Comparison of ENCODE assay signal across 27 cellular contexts in the genomic region with DNA sequence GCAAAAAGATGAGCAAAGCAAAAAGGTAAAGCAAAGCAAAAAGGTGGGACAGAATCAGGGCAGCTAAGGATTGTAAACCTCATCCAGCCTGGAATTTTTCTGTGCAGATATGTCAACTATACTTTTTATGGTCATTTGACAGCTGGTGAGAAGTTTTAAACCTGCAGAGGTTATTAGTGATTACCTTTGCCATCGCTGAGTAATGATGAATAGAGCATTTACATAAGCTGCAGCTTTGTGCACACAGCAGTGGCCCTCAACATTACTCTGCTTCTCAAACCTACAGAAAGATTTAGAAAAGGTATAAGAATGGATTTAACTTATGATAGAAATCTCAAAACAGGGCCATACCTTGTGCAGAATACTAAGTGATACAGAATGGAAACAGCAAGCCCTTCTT. TPM values are rescaled to one million over a fixed set of nuclear protein-coding genes. Genes with fewer than 3 reads are reported as not detected.
DNase-seq lines count a peak whose midpoint lies in the region; ATAC-seq, FAIRE-seq and TF ChIP-seq lines count a peak whose summit lies in the region.
"Had no signal": no experiment of that assay in that cellular context is flagged by ENCODE, and none has a peak within 500 bp of the region (broad histone marks: within the 10 kb centered on the region; RNA-seq: fewer than 3 reads in every experiment).

No MANE protein-coding gene starts in this region.

- no peaks in the 10 kb centered on the region for H4K20me1 ChIP-seq in keratinocyte (ENCODE audit: control insufficient read depth, extremely low read depth, insufficient read depth, low read length)
- H4K20me1 ChIP-seq: BLaER1 treated with 17β-estradiol and CSF1 and Interleukin-3, amounts not matched to agents 10 nM and 100 nM had no signal

- H3K4me1 ChIP-seq in keratinocyte (ENCODE audit: control insufficient read depth, extremely low read depth, insufficient read depth, low read length): peaks cover 31% of the 10 kb centered on the region
- H3K4me1 ChIP-seq: BLaER1 treated with 17β-estradiol and CSF1 and Interleukin-3, amounts not matched to agents 10 nM and 100 nM; HAP-1 had no signal

- FAIRE-seq in bronchial epithelial cell (lab: Jason Lieb, UNC): no peak
- no peak for FAIRE-seq in keratinocyte (lab: Jason Lieb, UNC)
- FAIRE-seq: A549, D721Med, GM12878, GM18507, H54 had no signal

- TF ChIP-seq CTCF in bronchial epithelial cell (IDR thresholded peaks at IDR 0.05; ENCODE audit: insufficient read depth, low read length, severe bottlenecking) (no peak), keratinocyte (optimal IDR thresholded peaks at IDR 0.05 in 1 of 3, IDR thresholded peaks at IDR 0.05 in 1 of 3, conservative IDR thresholded peaks at IDR 0.05 in 1 of 3; ENCODE audit: extremely low read depth in 1 of 3, insufficient read depth in 2 of 3, low read length in 3 of 3) (no peak)

- H3K9ac ChIP-seq in keratinocyte (ENCODE audit: control insufficient read depth, extremely low read depth, insufficient read depth, low read length): no peak overlapping the region
- H3K9ac ChIP-seq: BLaER1 treated with 17β-estradiol and CSF1 and Interleukin-3, amounts not matched to agents 10 nM and 100 nM had no signal

- dilution Hi-C loops in keratinocyte (cut with MboI; ENCODE audit: extremely low pct_ligation_motif_present, low sequenced_read_pairs): no loop called here

- no peaks in the 10 kb centered on the region for H3K36me3 Mint-ChIP-seq in stimulated activated naive CD8-positive, alpha-beta T cell treated with anti-CD3 and anti-CD28 coated beads, Interleukin-15, Interleukin-2, amounts not matched to agents 100 ng/mL and 50 ng/mL, for 24 hours (ENCODE audit: low read depth)
- H3K36me3 Mint-ChIP-seq in naive thymus-derived CD8-positive, alpha-beta T cell: no peaks in the 10 kb centered on the region
- H3K36me3 Mint-ChIP-seq: CD14-positive monocyte; CD8-positive, alpha-beta memory T cell had no signal

- H3K79me2 ChIP-seq in keratinocyte (ENCODE audit: control insufficient read depth, insufficient read depth, low read length): no peaks in the 10 kb centered on the region

- no peak overlapping the region for H2AFZ ChIP-seq in keratinocyte (ENCODE audit: control insufficient read depth, low read length)

- H3K36me3 ChIP-seq in bronchial epithelial cell (ENCODE audit: control insufficient read depth, insufficient read depth, low read length): no peaks in the 10 kb centered on the region
- no peaks in the 10 kb centered on the region for H3K36me3 ChIP-seq in keratinocyte (ENCODE audit: control insufficient read depth in 2 of 2, extremely low read depth in 1 of 2, insufficient read depth in 2 of 2, low read length in 2 of 2)
- H3K36me3 ChIP-seq: BE2C; BLaER1 treated with 17β-estradiol and CSF1 and Interleukin-3, amounts not matched to agents 10 nM and 100 nM; HAP-1 had no signal

- peaks cover 7% of the 10 kb centered on the region for H3K4me1 Mint-ChIP-seq in stimulated activated naive CD8-positive, alpha-beta T cell treated with anti-CD3 and anti-CD28 coated beads, Interleukin-15, Interleukin-2, amounts not matched to agents 100 ng/mL and 50 ng/mL, for 24 hours (ENCODE audit: low read depth)
- no peaks in the 10 kb centered on the region for H3K4me1 Mint-ChIP-seq in naive thymus-derived CD8-positive, alpha-beta T cell
- H3K4me1 Mint-ChIP-seq: CD14-positive monocyte; CD8-positive, alpha-beta memory T cell had no signal

- no peak overlapping the region for H3K4me3 ChIP-seq in bronchial epithelial cell (ENCODE audit: low read depth, low read length)
- H3K4me3 ChIP-seq in keratinocyte (ENCODE audit: control insufficient read depth in 2 of 3, extremely low read depth in 1 of 3, insufficient read depth in 2 of 3, low read depth in 1 of 3, low read length in 3 of 3): no peak overlapping the region
- H3K4me3 ChIP-seq: A549; BLaER1 treated with 17β-estradiol and CSF1 and Interleukin-3, amounts not matched to agents 10 nM and 100 nM; GM12878; HAP-1 had no signal

- H3K9me3 Mint-ChIP-seq in stimulated activated naive CD8-positive, alpha-beta T cell treated with anti-CD3 and anti-CD28 coated beads, Interleukin-15, Interleukin-2, amounts not matched to agents 100 ng/mL and 50 ng/mL, for 24 hours: no peaks in the 10 kb centered on the region
- no peaks in the 10 kb centered on the region for H3K9me3 Mint-ChIP-seq in naive thymus-derived CD8-positive, alpha-beta T cell
- H3K9me3 Mint-ChIP-seq: CD14-positive monocyte; CD4-positive, alpha-beta T cell; CD8-positive, alpha-beta memory T cell; HFFc6 had no signal

- H3K27ac Mint-ChIP-seq in stimulated activated naive CD8-positive, alpha-beta T cell treated with anti-CD3 and anti-CD28 coated beads, Interleukin-15, Interleukin-2, amounts not matched to agents 100 ng/mL and 50 ng/mL, for 24 hours: peak overlapping the region; percentile 77
- H3K27ac Mint-ChIP-seq in naive thymus-derived CD8-positive, alpha-beta T cell: no peak overlapping the region
- H3K27ac Mint-ChIP-seq: CD14-positive monocyte; CD4-positive, alpha-beta T cell; CD8-positive, alpha-beta memory T cell; HFFc6 had no signal

- no peak for DNase-seq in stimulated activated naive CD8-positive, alpha-beta T cell treated with anti-CD3 and anti-CD28 coated beads, Interleukin-15, Interleukin-2, amounts not matched to agents 100 U/mL and 50 U/mL, for 24 hours
- DNase-seq in bronchial epithelial cell (ENCODE audit: low read depth) (peak; percentile 31), keratinocyte (ENCODE audit: low read depth, low spot score) (no peak)
- DNase-seq in naive thymus-derived CD8-positive, alpha-beta T cell: no peak
- DNase-seq: 8988T; ACHN; AML-193; BE2C; CD4-positive, alpha-beta T cell; CD8-positive, alpha-beta memory T cell; DMS 273 treated with DMSO at 0.1 percent for 48 hours; DMS79; EL; GDM1; GOT3; HFFc6 had no signal

- POLR2A ChIA-PET in naive thymus-derived CD8-positive, alpha-beta T cell (lab: Charles Lee): no interaction called here

- peaks cover 5% of the 10 kb centered on the region for H3K27me3 Mint-ChIP-seq in stimulated activated naive CD8-positive, alpha-beta T cell treated with anti-CD3 and anti-CD28 coated beads, Interleukin-15, Interleukin-2, amounts not matched to agents 100 ng/mL and 50 ng/mL, for 24 hours
- peaks cover 0 to 10% (median 3%) of the 10 kb centered on the region in 5 donors for H3K27me3 Mint-ChIP-seq in naive thymus-derived CD8-positive, alpha-beta T cell
- H3K27me3 Mint-ChIP-seq: CD4-positive, alpha-beta T cell had no signal

- H3K27me3 ChIP-seq in bronchial epithelial cell (ENCODE audit: control insufficient read depth, insufficient read depth, low read length) (no peaks in the 10 kb centered on the region), keratinocyte (ENCODE audit: control insufficient read depth, extremely low read depth, insufficient read depth, low read length) (no peaks in the 10 kb centered on the region)
- H3K27me3 ChIP-seq: BE2C; BLaER1 treated with 17β-estradiol and CSF1 and Interleukin-3, amounts not matched to agents 10 nM and 100 nM had no signal

- no peak overlapping the region for H3K4me3 Mint-ChIP-seq in stimulated activated naive CD8-positive, alpha-beta T cell treated with anti-CD3 and anti-CD28 coated beads, Interleukin-15, Interleukin-2, amounts not matched to agents 100 ng/mL and 50 ng/mL, for 24 hours
- H3K4me3 Mint-ChIP-seq in naive thymus-derived CD8-positive, alpha-beta T cell: no peak overlapping the region
- H3K4me3 Mint-ChIP-seq: CD14-positive monocyte; CD4-positive, alpha-beta T cell; CD8-positive, alpha-beta memory T cell; HFFc6 had no signal

- no peaks in the 10 kb centered on the region for H3K9me1 ChIP-seq in keratinocyte (ENCODE audit: control insufficient read depth, extremely low read depth, insufficient read depth, low read length)

- H3K9me3 ChIP-seq in keratinocyte (ENCODE audit: control insufficient read depth, low read depth, low read length): no peaks in the 10 kb centered on the region
- H3K9me3 ChIP-seq: A549; BE2C; BLaER1 treated with 17β-estradiol and CSF1 and Interleukin-3, amounts not matched to agents 10 nM and 100 nM; HAP-1 had no signal

- H3K4me2 ChIP-seq in keratinocyte (ENCODE audit: control insufficient read depth, extremely low read depth, insufficient read depth, low read depth, low read length): no peak overlapping the region
- H3K4me2 ChIP-seq: A549; BLaER1 treated with 17β-estradiol and CSF1 and Interleukin-3, amounts not matched to agents 10 nM and 100 nM had no signal

- ATAC-seq in stimulated activated naive CD8-positive, alpha-beta T cell treated with anti-CD3 and anti-CD28 coated beads, Interleukin-15, Interleukin-2, amounts not matched to agents 100 U/mL and 50 U/mL, for 24 hours: no peak
- no peak for ATAC-seq in naive thymus-derived CD8-positive, alpha-beta T cell
- no peak for ATAC-seq in HG03175 (IDR thresholded peaks at IDR 0.05; ENCODE audit: unreplicated experiment)
- ATAC-seq in HG02852 (IDR thresholded peaks at IDR 0.05; ENCODE audit: unreplicated experiment): no peak
- ATAC-seq: A549, GM12878 had no signal

- peak overlapping the region; percentile 73 for H3K27ac ChIP-seq in keratinocyte (ENCODE audit: control insufficient read depth, insufficient read depth, low read length)
- H3K27ac ChIP-seq: A549; BLaER1 treated with 17β-estradiol and CSF1 and Interleukin-3, amounts not matched to agents 10 nM and 100 nM had no signal

RNA-seq across cellular contexts. Expression of a gene that starts 54.5 kb away (rescaled TPM):
- total RNA-seq in bronchial epithelial cell: under 0.01 TPM in 2 replicates
- polyA plus RNA-seq in keratinocyte: 0.01 to 0.03 TPM in 2 of 3 replicates, not detected in the other
- not detected for polyA plus RNA-seq in keratinocyte (2011; ENCODE audit: low read depth)
- 0.01 TPM in 1 of 2 replicates, not detected in the other for polyA plus RNA-seq in keratinocyte (2011; cell fraction: cytosol; rRNA removed)
- polyA plus RNA-seq in keratinocyte (2011; cell fraction: nucleus; rRNA removed): 0.04 and 0.08 TPM in 2 replicates
- 0.01 TPM in 1 of 2 replicates, not detected in the other for polyA plus RNA-seq in keratinocyte (2012; ENCODE audit: low replicate concordance)
- polyA minus RNA-seq in keratinocyte: 0.06 to 0.26 TPM in 2 of 3 replicates, not detected in the other
- not detected for polyA minus RNA-seq in keratinocyte (2011; cell fraction: cytosol; rRNA and poly(A)+ RNA removed)
- 0.08 and 0.11 TPM in 2 replicates for polyA minus RNA-seq in keratinocyte (2011; cell fraction: nucleus; rRNA and poly(A)+ RNA removed)
- total RNA-seq in naive thymus-derived CD8-positive, alpha-beta T cell: not detected
- not detected for polyA plus RNA-seq in naive thymus-derived CD8-positive, alpha-beta T cell
- total RNA-seq: CD4-positive, alpha-beta T cell; CD8-positive, alpha-beta memory T cell; GM12878 had no signal
- polyA plus RNA-seq: A549; CD14-positive monocyte; CD8-positive, alpha-beta memory T cell had no signal
